In the genomic region with DNA sequence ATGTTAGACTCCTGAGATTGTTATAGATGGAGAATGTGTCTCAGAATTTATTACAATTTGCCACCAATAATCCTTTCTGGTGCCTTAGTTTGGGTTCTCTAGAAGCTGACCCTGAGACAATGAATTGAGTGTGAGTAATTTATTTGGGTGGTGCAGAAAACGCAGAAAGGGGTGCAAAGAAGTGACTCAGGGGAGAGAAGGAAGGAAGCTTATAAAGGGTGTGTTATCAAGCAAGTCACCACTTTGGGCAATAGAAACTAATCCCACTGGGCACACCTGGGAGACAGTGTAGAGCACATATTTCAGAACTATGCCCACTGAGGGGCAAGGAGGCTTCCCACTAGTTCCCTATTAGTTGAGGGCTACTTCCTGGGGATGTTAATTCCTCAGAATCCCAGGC, we compare ENCODE assay signal across 21 cellular contexts.
DNase-seq lines count a peak whose midpoint lies in the region; ATAC-seq, FAIRE-seq and TF ChIP-seq lines count a peak whose summit lies in the region.
"Had no signal": no experiment of that assay in that cellular context is flagged by ENCODE, and none has a peak within 500 bp of the region (broad histone marks: within the 10 kb centered on the region; RNA-seq: fewer than 3 reads in every experiment).

No MANE protein-coding gene starts in this region.

- H3K9me3 ChIP-seq in WERI-Rb-1 (ENCODE audit: severe bottlenecking) = no peaks in the 10 kb centered on the region
- H3K9me3 ChIP-seq: A549; BLaER1 treated with 17β-estradiol and CSF1 and Interleukin-3, amounts not matched to agents 10 nM and 100 nM; Caco-2 had no signal

- H3K27ac ChIP-seq in foreskin keratinocyte (no peak overlapping the region), WERI-Rb-1 (no peak overlapping the region)
- H3K27ac ChIP-seq: 22Rv1; A549; BLaER1 treated with 17β-estradiol and CSF1 and Interleukin-3, amounts not matched to agents 10 nM and 100 nM; C4-2B had no signal

- H3K36me3 Mint-ChIP-seq in mesothelial cell of epicardium = no peaks in the 10 kb centered on the region
- H3K36me3 Mint-ChIP-seq: CD8-positive, alpha-beta T cell had no signal

- FAIRE-seq in GM12892 (lab: Jason Lieb, UNC) = peak; percentile 33
- FAIRE-seq: A549, D721Med, G401.6, GM12891, GM18507 had no signal

- H3K4me1 ChIP-seq in foreskin keratinocyte = no peaks in the 10 kb centered on the region
- H3K4me1 ChIP-seq: A549; BLaER1 treated with 17β-estradiol and CSF1 and Interleukin-3, amounts not matched to agents 10 nM and 100 nM; Caco-2 had no signal

- H3K4me3 Mint-ChIP-seq in mesothelial cell of epicardium = no peak overlapping the region
- H3K4me3 Mint-ChIP-seq: B cell; CD4-positive, alpha-beta T cell; CD8-positive, alpha-beta T cell had no signal

- no peak for TF ChIP-seq CTCF in epithelial cell of esophagus (IDR thresholded peaks at IDR 0.05; ENCODE audit: insufficient read depth, low read depth, low read length, missing control alignments)
- no peak for TF ChIP-seq CTCF in foreskin keratinocyte (conservative IDR thresholded peaks at IDR 0.05)
- no peak for TF ChIP-seq CTCF in WERI-Rb-1 (IDR thresholded peaks at IDR 0.05; ENCODE audit: low read depth, low read length)
- TF ChIP-seq CTCF in mesothelial cell of epicardium (IDR thresholded peaks at IDR 0.05; ENCODE audit: unreplicated experiment) = no peak

- no peaks in the 10 kb centered on the region for H3K36me3 ChIP-seq in WERI-Rb-1
- H3K36me3 ChIP-seq: BLaER1 treated with 17β-estradiol and CSF1 and Interleukin-3, amounts not matched to agents 10 nM and 100 nM had no signal

- H3K4me3 ChIP-seq in epithelial cell of esophagus (ENCODE audit: low read length) = no peak overlapping the region
- no peak overlapping the region for H3K4me3 ChIP-seq in WERI-Rb-1 (ENCODE audit: low read depth, low read length)
- H3K4me3 ChIP-seq: A549; BLaER1 treated with 17β-estradiol and CSF1 and Interleukin-3, amounts not matched to agents 10 nM and 100 nM had no signal

- no peak for DNase-seq in GM12892 (ENCODE audit: insufficient read length)
- peak; percentile 29 for DNase-seq in epithelial cell of esophagus (ENCODE audit: low read depth)
- peak in 1 of 2 donors; percentile 15 for DNase-seq in foreskin keratinocyte
- DNase-seq in WERI-Rb-1 = no peak
- DNase-seq in mesothelial cell of epicardium (ENCODE audit: low spot score in 2 of 2, unreplicated experiment in 2 of 2) = no peak
- DNase-seq: AML-193; Caco-2; Calu3; CD4-positive, alpha-beta T cell; CD8-positive, alpha-beta T cell; DMS79 treated with DMSO at 0.1 percent for 48 hours; GF-D8 had no signal

- H3K9me3 Mint-ChIP-seq in mesothelial cell of epicardium = peaks cover 50% of the 10 kb centered on the region
- H3K9me3 Mint-ChIP-seq: CD4-positive, alpha-beta T cell; CD8-positive, alpha-beta T cell had no signal

- TF ChIP-seq POLR2A in GM12892 (IDR thresholded peaks at IDR 0.05; ENCODE audit: low read depth, low read length) = no peak

- H3K4me1 Mint-ChIP-seq in mesothelial cell of epicardium = no peaks in the 10 kb centered on the region
- H3K4me1 Mint-ChIP-seq: B cell had no signal

- H3K27ac Mint-ChIP-seq in mesothelial cell of epicardium = no peak overlapping the region
- H3K27ac Mint-ChIP-seq: B cell; CD4-positive, alpha-beta T cell; CD8-positive, alpha-beta T cell had no signal

- no peaks in the 10 kb centered on the region for H3K27me3 ChIP-seq in foreskin keratinocyte
- no peaks in the 10 kb centered on the region for H3K27me3 ChIP-seq in WERI-Rb-1 (ENCODE audit: insufficient read depth, low read depth, severe bottlenecking)
- H3K27me3 ChIP-seq: BLaER1 treated with 17β-estradiol and CSF1 and Interleukin-3, amounts not matched to agents 10 nM and 100 nM had no signal

- ATAC-seq in foreskin keratinocyte = peak; percentile 46
- ATAC-seq: A549; CD8-positive, alpha-beta T cell had no signal

- H3K27me3 Mint-ChIP-seq in mesothelial cell of epicardium (ENCODE audit: low read depth) = no peaks in the 10 kb centered on the region
